ENCODE assay signal across 1 cellular context in the genomic region with DNA sequence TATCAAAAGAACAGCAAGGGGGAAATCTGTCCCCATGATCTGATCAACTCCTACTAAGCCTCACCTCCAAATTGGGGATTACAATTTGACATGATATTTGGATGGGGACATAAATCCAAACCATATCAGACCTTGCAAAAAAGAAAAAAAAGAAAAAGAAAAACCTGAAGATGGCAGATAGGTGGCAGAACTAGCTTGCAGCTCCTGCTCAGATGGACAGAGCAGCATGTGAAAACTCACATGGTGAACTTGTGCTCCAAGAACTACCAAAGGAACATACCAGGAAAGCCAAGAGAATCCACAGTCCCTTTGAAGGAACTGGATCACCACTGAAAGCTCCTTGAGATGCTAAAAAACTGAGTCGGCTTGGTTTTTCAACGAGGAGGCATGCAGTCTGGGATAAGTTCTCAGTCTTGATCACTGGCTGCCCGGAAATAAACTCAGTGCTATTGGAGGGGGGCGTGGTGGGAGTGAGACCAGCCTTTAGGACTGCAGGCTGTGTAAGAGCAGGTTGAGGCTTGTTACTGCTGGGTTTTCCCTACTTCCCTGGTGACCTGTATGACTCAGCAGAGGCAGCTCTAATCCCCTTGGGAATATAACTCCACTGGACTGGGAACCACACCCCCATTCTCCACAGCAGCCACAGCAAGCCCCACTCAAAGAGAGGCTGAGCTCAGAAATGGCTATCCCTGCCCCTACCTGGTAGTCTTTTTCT.
TF ChIP-seq lines count a peak whose summit lies in the region.

No MANE protein-coding gene starts in this region.

TF ChIP-seq in GM23338, 12 proteins besides CTCF, POLR2A, EP300 and RAD21 (continued from another document):
- TF ChIP-seq, protein P1, sequence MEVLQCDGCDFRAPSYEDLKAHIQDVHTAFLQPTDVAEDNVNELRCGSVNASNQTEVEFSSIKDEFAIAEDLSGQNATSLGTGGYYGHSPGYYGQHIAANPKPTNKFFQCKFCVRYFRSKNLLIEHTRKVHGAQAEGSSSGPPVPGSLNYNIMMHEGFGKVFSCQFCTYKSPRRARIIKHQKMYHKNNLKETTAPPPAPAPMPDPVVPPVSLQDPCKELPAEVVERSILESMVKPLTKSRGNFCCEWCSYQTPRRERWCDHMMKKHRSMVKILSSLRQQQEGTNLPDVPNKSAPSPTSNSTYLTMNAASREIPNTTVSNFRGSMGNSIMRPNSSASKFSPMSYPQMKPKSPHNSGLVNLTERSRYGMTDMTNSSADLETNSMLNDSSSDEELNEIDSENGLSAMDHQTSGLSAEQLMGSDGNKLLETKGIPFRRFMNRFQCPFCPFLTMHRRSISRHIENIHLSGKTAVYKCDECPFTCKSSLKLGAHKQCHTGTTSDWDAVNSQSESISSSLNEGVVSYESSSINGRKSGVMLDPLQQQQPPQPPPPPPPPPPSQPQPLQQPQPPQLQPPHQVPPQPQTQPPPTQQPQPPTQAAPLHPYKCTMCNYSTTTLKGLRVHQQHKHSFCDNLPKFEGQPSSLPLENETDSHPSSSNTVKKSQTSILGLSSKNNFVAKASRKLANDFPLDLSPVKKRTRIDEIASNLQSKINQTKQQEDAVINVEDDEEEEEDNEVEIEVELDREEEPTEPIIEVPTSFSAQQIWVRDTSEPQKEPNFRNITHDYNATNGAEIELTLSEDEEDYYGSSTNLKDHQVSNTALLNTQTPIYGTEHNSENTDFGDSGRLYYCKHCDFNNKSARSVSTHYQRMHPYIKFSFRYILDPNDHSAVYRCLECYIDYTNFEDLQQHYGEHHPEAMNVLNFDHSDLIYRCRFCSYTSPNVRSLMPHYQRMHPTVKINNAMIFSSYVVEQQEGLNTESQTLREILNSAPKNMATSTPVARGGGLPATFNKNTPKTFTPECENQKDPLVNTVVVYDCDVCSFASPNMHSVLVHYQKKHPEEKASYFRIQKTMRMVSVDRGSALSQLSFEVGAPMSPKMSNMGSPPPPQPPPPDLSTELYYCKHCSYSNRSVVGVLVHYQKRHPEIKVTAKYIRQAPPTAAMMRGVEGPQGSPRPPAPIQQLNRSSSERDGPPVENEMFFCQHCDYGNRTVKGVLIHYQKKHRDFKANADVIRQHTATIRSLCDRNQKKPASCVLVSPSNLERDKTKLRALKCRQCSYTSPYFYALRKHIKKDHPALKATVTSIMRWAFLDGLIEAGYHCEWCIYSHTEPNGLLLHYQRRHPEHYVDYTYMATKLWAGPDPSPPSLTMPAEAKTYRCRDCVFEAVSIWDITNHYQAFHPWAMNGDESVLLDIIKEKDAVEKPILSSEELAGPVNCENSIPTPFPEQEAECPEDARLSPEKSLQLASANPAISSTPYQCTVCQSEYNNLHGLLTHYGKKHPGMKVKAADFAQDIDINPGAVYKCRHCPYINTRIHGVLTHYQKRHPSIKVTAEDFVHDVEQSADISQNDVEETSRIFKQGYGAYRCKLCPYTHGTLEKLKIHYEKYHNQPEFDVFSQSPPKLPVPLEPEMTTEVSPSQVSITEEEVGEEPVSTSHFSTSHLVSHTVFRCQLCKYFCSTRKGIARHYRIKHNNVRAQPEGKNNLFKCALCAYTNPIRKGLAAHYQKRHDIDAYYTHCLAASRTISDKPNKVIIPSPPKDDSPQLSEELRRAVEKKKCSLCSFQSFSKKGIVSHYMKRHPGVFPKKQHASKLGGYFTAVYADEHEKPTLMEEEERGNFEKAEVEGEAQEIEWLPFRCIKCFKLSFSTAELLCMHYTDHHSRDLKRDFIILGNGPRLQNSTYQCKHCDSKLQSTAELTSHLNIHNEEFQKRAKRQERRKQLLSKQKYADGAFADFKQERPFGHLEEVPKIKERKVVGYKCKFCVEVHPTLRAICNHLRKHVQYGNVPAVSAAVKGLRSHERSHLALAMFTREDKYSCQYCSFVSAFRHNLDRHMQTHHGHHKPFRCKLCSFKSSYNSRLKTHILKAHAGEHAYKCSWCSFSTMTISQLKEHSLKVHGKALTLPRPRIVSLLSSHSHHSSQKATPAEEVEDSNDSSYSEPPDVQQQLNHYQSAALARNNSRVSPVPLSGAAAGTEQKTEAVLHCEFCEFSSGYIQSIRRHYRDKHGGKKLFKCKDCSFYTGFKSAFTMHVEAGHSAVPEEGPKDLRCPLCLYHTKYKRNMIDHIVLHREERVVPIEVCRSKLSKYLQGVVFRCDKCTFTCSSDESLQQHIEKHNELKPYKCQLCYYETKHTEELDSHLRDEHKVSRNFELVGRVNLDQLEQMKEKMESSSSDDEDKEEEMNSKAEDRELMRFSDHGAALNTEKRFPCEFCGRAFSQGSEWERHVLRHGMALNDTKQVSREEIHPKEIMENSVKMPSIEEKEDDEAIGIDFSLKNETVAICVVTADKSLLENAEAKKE (CRISPR knock-in tag; IDR thresholded peaks at IDR 0.05), result no peak
- no peak for TF ChIP-seq ZNF114 (CRISPR knock-in tag; IDR thresholded peaks at IDR 0.05)
- TF ChIP-seq STAT1 (IDR thresholded peaks at IDR 0.05; ENCODE audit: unreplicated experiment), result no peak
- TF ChIP-seq ZNF331 (CRISPR knock-in tag; IDR thresholded peaks at IDR 0.05; ENCODE audit: low read depth), result no peak
- no peak for TF ChIP-seq EZH2phosphoT487 (IDR thresholded peaks at IDR 0.05; ENCODE audit: unreplicated experiment)
- no peak for TF ChIP-seq CREB1 (CRISPR knock-in tag; IDR thresholded peaks at IDR 0.05; ENCODE audit: low read depth)
- no peak for TF ChIP-seq EZH2 (IDR thresholded peaks at IDR 0.05; ENCODE audit: low read depth, unreplicated experiment)
- no peak for TF ChIP-seq NANOG (IDR thresholded peaks at IDR 0.05; ENCODE audit: borderline replicate concordance)
- TF ChIP-seq, protein P2, sequence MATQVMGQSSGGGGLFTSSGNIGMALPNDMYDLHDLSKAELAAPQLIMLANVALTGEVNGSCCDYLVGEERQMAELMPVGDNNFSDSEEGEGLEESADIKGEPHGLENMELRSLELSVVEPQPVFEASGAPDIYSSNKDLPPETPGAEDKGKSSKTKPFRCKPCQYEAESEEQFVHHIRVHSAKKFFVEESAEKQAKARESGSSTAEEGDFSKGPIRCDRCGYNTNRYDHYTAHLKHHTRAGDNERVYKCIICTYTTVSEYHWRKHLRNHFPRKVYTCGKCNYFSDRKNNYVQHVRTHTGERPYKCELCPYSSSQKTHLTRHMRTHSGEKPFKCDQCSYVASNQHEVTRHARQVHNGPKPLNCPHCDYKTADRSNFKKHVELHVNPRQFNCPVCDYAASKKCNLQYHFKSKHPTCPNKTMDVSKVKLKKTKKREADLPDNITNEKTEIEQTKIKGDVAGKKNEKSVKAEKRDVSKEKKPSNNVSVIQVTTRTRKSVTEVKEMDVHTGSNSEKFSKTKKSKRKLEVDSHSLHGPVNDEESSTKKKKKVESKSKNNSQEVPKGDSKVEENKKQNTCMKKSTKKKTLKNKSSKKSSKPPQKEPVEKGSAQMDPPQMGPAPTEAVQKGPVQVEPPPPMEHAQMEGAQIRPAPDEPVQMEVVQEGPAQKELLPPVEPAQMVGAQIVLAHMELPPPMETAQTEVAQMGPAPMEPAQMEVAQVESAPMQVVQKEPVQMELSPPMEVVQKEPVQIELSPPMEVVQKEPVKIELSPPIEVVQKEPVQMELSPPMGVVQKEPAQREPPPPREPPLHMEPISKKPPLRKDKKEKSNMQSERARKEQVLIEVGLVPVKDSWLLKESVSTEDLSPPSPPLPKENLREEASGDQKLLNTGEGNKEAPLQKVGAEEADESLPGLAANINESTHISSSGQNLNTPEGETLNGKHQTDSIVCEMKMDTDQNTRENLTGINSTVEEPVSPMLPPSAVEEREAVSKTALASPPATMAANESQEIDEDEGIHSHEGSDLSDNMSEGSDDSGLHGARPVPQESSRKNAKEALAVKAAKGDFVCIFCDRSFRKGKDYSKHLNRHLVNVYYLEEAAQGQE (IDR thresholded peaks at IDR 0.05; ENCODE audit: unreplicated experiment), result no peak
- TF ChIP-seq, protein P3, sequence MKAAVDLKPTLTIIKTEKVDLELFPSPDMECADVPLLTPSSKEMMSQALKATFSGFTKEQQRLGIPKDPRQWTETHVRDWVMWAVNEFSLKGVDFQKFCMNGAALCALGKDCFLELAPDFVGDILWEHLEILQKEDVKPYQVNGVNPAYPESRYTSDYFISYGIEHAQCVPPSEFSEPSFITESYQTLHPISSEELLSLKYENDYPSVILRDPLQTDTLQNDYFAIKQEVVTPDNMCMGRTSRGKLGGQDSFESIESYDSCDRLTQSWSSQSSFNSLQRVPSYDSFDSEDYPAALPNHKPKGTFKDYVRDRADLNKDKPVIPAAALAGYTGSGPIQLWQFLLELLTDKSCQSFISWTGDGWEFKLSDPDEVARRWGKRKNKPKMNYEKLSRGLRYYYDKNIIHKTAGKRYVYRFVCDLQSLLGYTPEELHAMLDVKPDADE (IDR thresholded peaks at IDR 0.05), result no peak
